ENCODE assay signal across 1 cellular context in genomic region chrX:16718824-16719333, GRCh38.
TF ChIP-seq lines count a peak whose summit lies in the region.

No MANE protein-coding gene starts in this region.

TF ChIP-seq in K562, 482 proteins besides CTCF, POLR2A, EP300 and RAD21 (continued from another document):
- TF ChIP-seq MGA (IDR thresholded peaks at IDR 0.05) (0 out of 2 replicates have a peak, but pooled peaks have one; percentile 14), ZNF436 (CRISPR knock-in tag; IDR thresholded peaks at IDR 0.05) (no peak), CEBPG (CRISPR knock-in tag; IDR thresholded peaks at IDR 0.05) (no peak), CEBPG (tag; conservative IDR thresholded peaks at IDR 0.05 in 1 of 2, IDR thresholded peaks at IDR 0.05 in 1 of 2) (0 out of 4 replicates have a peak, but pooled peaks of 1 of the 2 experiments have one; percentile 2), KLF6 (CRISPR knock-in tag; IDR thresholded peaks at IDR 0.05; ENCODE audit: borderline replicate concordance) (no peak), NFRKB (IDR thresholded peaks at IDR 0.05; ENCODE audit: low read depth) (peak; percentile 47; the same call in 1 of the 2 replicates), NR4A1 (CRISPR knock-in tag; IDR thresholded peaks at IDR 0.05) (no peak), NR4A1 (tag; IDR thresholded peaks at IDR 0.05) (no peak), LEF1 (IDR thresholded peaks at IDR 0.05) (no peak), BRD9 (IDR thresholded peaks at IDR 0.05; ENCODE audit: low read depth, partially characterized antibody) (peak; percentile 43), TARDBP (IDR thresholded peaks at IDR 0.05) (no peak), SREBF1 (IDR thresholded peaks at IDR 0.05; ENCODE audit: borderline replicate concordance, low read depth, low read length) (no peak), PPARD (CRISPR knock-in tag; IDR thresholded peaks at IDR 0.05) (no peak), MCM2 (IDR thresholded peaks at IDR 0.05; ENCODE audit: low read depth) (no peak), PHB2 (IDR thresholded peaks at IDR 0.05; ENCODE audit: low read depth) (0 out of 2 replicates have a peak, but pooled peaks have one; percentile 14), ZKSCAN8 (CRISPR knock-in tag; IDR thresholded peaks at IDR 0.05) (0 out of 2 replicates have a peak, but pooled peaks have one; percentile 36), REST (CRISPR knock-in tag; IDR thresholded peaks at IDR 0.05; ENCODE audit: low read depth) (no peak), YBX1 (IDR thresholded peaks at IDR 0.05) (no peak)
